Comparison of ENCODE assay signal across 8 cellular contexts in the genomic region with DNA sequence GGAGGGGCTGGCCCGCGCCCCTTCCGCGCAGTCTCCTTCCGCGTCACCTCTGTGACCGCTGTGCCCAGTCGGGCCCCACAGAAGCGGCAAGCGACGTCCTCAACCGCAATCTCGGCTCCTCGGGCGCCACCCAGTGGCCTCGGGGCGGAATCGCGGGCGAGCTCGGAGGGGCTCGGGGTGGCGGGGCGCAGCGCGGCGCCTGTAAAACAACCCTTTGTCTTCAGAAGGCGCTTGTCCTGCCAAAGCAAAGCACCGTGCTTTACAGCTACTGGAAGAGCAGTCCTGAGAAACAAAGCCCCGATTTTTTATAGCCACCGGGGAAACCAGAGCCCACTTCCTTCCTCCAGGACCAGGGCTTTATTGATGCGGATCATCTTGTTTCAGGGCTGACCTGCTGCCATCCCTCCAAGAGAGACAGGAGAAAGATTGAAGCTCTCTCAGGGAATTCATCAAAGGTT. TPM values are rescaled to one million over a fixed set of nuclear protein-coding genes. Genes with fewer than 3 reads are reported as not detected.
DNase-seq lines count a peak whose midpoint lies in the region; ATAC-seq and TF ChIP-seq lines count a peak whose summit lies in the region.

No MANE protein-coding gene starts in this region.

- H3K27ac Mint-ChIP-seq in activated T-helper 1 cell treated with anti-CD3 and anti-CD28 coated beads, Interleukin-12 subunit alpha, Interleukin-12 subunit beta, Interleukin-2, Interleukin-4 antibody, amounts not matched to agents 30 ng/mL and 10 ng/mL and 1 ng/mL, durations not matched to agents 14 hours and 24 hours and 36 hours: no peak overlapping the region
- H3K27ac Mint-ChIP-seq in natural killer cell: peak overlapping the region; percentile 75 to 86

- peaks cover 20% of the 10 kb centered on the region for H3K4me1 ChIP-seq in Panc1 (ENCODE audit: control insufficient read depth, insufficient read depth, low read length)

- H3K4me1 Mint-ChIP-seq in activated T-helper 1 cell treated with anti-CD3 and anti-CD28 coated beads, Interleukin-12 subunit alpha, Interleukin-12 subunit beta, Interleukin-2, Interleukin-4 antibody, amounts not matched to agents 30 ng/mL and 10 ng/mL and 1 ng/mL, durations not matched to agents 14 hours and 24 hours and 36 hours (ENCODE audit: low read depth): peaks cover 8% of the 10 kb centered on the region
- peaks cover 14 to 16% of the 10 kb centered on the region in 2 donors for H3K4me1 Mint-ChIP-seq in natural killer cell

- in situ Hi-C loops in Panc1 (cut with HindIII; ENCODE audit: low pct_unique_long_range_greater_than_20kb, low sequenced_read_pairs): no loop called here

- peak overlapping the region; percentile 88 for H3K27ac ChIP-seq in Panc1 (ENCODE audit: low read length)

- no peaks in the 10 kb centered on the region for H3K27me3 ChIP-seq in Panc1 (ENCODE audit: control insufficient read depth, insufficient read depth, low read length)

- H3K36me3 ChIP-seq in Panc1 (ENCODE audit: control insufficient read depth, insufficient read depth, low read length): no peaks in the 10 kb centered on the region

- intact Hi-C loops in Panc1 (cut with micrococcal nuclease; ENCODE audit: unreplicated experiment) (no loop called here), natural killer cell (cut with micrococcal nuclease) (loop anchor here (1.0 to 5.0 kb wide), 4 partner anchors 35 to 490 kb away; partner anchors contain the start of genes CDKN2AIP and DCTD)
- intact Hi-C loops in activated T-helper 1 cell treated with anti-CD3 and anti-CD28 coated beads, Interleukin-12 subunit alpha, Interleukin-12 subunit beta, Interleukin-2, Interleukin-4 antibody, amounts not matched to agents 30 ng/mL and 10 ng/mL and 1 ng/mL, durations not matched to agents 14 hours and 24 hours and 36 hours (cut with micrococcal nuclease): loop anchor here (1.0 to 10.0 kb wide), 5 partner anchors 9 to 602 kb away; partner anchors contain the start of gene CDKN2AIP

- TF ChIP-seq CTCF in Panc1 (IDR thresholded peaks at IDR 0.05): peak; percentile 90
- peak; percentile 81 for TF ChIP-seq CTCF in natural killer cell (IDR thresholded peaks at IDR 0.05)

- peaks cover 10% of the 10 kb centered on the region for H3K27me3 Mint-ChIP-seq in activated T-helper 1 cell treated with anti-CD3 and anti-CD28 coated beads, Interleukin-12 subunit alpha, Interleukin-12 subunit beta, Interleukin-2, Interleukin-4 antibody, amounts not matched to agents 30 ng/mL and 10 ng/mL and 1 ng/mL, durations not matched to agents 14 hours and 24 hours and 36 hours (ENCODE audit: insufficient read depth)
- peaks cover 5 to 7% of the 10 kb centered on the region in 2 donors for H3K27me3 Mint-ChIP-seq in natural killer cell (ENCODE audit: low read depth in 2 of 2)

- CTCF ChIA-PET in Panc1 (lab: Charles Lee): interaction anchor here (0.6 to 0.7 kb wide), 2 partner anchors 20 to 21 kb away, joined by 4 to 5 read pairs; no protein-coding TSS in a partner anchor

- peak overlapping the region; percentile 54 for H3K4me3 ChIP-seq in Jurkat, Clone E6-1 (ENCODE audit: low read length)
- H3K4me3 ChIP-seq in Panc1 (ENCODE audit: low read depth in 2 of 2, low read length in 2 of 2): peak overlapping the region; percentile 45 to 71

- DNase-seq in DMS79 (lab: John Stamatoyannopoulos, UW) (peak; percentile 79), Panc1 (ENCODE audit: low read depth, low spot score) (peak; percentile 51), fibroblast of peridontal ligament (ENCODE audit: extremely low read depth) (peak; percentile 72), natural killer cell (peak; percentile 89)
- peak; percentile 75 for DNase-seq in Jurkat, Clone E6-1 (ENCODE audit: low read depth, low spot score)
- DNase-seq in activated T-helper 1 cell treated with anti-CD3 and anti-CD28 coated beads, Interleukin-12 subunit alpha, Interleukin-12 subunit beta, Interleukin-2, Interleukin-4 antibody, amounts not matched to agents 30 ng/mL and 10 ng/mL and 1 ng/mL, durations not matched to agents 14 hours and 24 hours and 36 hours (ENCODE audit: low spot score): peak; percentile 82
- peak; percentile 96 for DNase-seq in stimulated activated naive CD8-positive, alpha-beta T cell treated with anti-CD3 and anti-CD28 coated beads, Interleukin-15, Interleukin-2, amounts not matched to agents 100 U/mL and 50 U/mL, for 24 hours

- BruUV-seq in Panc1 (replicated peaks; lab: Mats Ljungman, UMichigan): no TSS peak

- POLR2A ChIA-PET in Panc1 (lab: Charles Lee): no interaction called here

- ATAC-seq in GM21717 (IDR thresholded peaks at IDR 0.05; ENCODE audit: unreplicated experiment) (peak; percentile 96), Panc1 (peak; percentile 91), natural killer cell (peak; percentile 96 to 97 (median 97))
- ATAC-seq in stimulated activated naive CD8-positive, alpha-beta T cell treated with anti-CD3 and anti-CD28 coated beads, Interleukin-15, Interleukin-2, amounts not matched to agents 100 U/mL and 50 U/mL, for 24 hours: peak; percentile 92

- no peaks in the 10 kb centered on the region for H3K9me3 Mint-ChIP-seq in activated T-helper 1 cell treated with anti-CD3 and anti-CD28 coated beads, Interleukin-12 subunit alpha, Interleukin-12 subunit beta, Interleukin-2, Interleukin-4 antibody, amounts not matched to agents 30 ng/mL and 10 ng/mL and 1 ng/mL, durations not matched to agents 14 hours and 24 hours and 36 hours
- no peaks in the 10 kb centered on the region for H3K9me3 Mint-ChIP-seq in natural killer cell

- H3K9me3 ChIP-seq in Panc1 (ENCODE audit: control insufficient read depth, insufficient read depth, low read depth, low read length): no peaks in the 10 kb centered on the region

- peak overlapping the region; percentile 81 for H3K4me3 Mint-ChIP-seq in activated T-helper 1 cell treated with anti-CD3 and anti-CD28 coated beads, Interleukin-12 subunit alpha, Interleukin-12 subunit beta, Interleukin-2, Interleukin-4 antibody, amounts not matched to agents 30 ng/mL and 10 ng/mL and 1 ng/mL, durations not matched to agents 14 hours and 24 hours and 36 hours
- peak overlapping the region; percentile 81 for H3K4me3 Mint-ChIP-seq in natural killer cell

- H3K36me3 Mint-ChIP-seq in activated T-helper 1 cell treated with anti-CD3 and anti-CD28 coated beads, Interleukin-12 subunit alpha, Interleukin-12 subunit beta, Interleukin-2, Interleukin-4 antibody, amounts not matched to agents 30 ng/mL and 10 ng/mL and 1 ng/mL, durations not matched to agents 14 hours and 24 hours and 36 hours (ENCODE audit: low read depth): no peaks in the 10 kb centered on the region
- no peaks in the 10 kb centered on the region for H3K36me3 Mint-ChIP-seq in natural killer cell

RNA-seq across cellular contexts. Expression of gene CDKN2AIP, which starts 37.3 kb away (rescaled TPM):
- 22.2 TPM for polyA plus RNA-seq in Jurkat, Clone E6-1 (2012; ENCODE audit: insufficient read depth, insufficient read length)
- total RNA-seq in Panc1 (2021; ENCODE audit: unreplicated experiment) (21.1 TPM), natural killer cell (10 to 100 TPM; 24.2 to 27.3 (median 25.7) TPM)
- 22.8 TPM for polyA plus RNA-seq in Panc1 (2012; ENCODE audit: insufficient read length)
- total RNA-seq in activated T-helper 1 cell treated with anti-CD3 and anti-CD28 coated beads, Interleukin-12 subunit alpha, Interleukin-12 subunit beta, Interleukin-2, Interleukin-4 antibody, amounts not matched to agents 30 ng/mL and 10 ng/mL and 1 ng/mL, durations not matched to agents 14 hours and 24 hours and 36 hours: 23.9 and 24.1 TPM in 2 replicates

Comparison
In these comparisons a context has a peak if more than half of its experiments do, and no peak if none do; other contexts are left out.
1. Peak in every context shown above with its lines: DNase-seq, ATAC-seq, H3K4me3 ChIP-seq and H3K27ac ChIP-seq.